8 cellular contexts compared by ENCODE assay signal in the genomic region with DNA sequence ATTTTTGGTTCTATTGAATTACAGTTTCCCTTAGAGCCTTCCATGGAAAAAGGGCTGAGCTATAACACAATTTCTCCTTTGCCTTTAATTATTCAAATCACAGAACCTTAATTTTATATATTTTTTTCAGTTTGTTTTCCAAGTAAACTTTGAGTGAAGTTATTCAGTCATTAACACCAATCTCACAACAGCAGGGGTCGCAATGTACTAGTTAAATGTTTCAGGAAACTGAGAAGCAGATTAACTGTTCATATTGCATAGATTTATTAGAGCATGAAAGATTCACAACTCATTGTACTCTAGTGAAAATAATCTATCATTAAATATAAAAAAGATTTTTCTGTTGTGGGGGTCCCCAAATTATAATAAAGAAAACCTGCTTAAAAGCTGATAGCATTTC.
DNase-seq lines count a peak whose midpoint lies in the region; ATAC-seq, FAIRE-seq and TF ChIP-seq lines count a peak whose summit lies in the region.

No MANE protein-coding gene starts in this region.

- H3K4me3 ChIP-seq in epithelial cell of esophagus (ENCODE audit: low read length): no peak overlapping the region
- no peak overlapping the region for H3K4me3 ChIP-seq in small intestine (ENCODE audit: low read depth in 1 of 2, low read length in 2 of 2)

- no peaks in the 10 kb centered on the region for H3K9me3 Mint-ChIP-seq in natural killer cell
- H3K9me3 Mint-ChIP-seq in natural killer cell treated with Interleukin-12 subunit alpha and Interleukin-12 subunit beta and Interleukin-15 and Interleukin-18, amount 100 ng/mL, for 72 hours: peaks cover 3% of the 10 kb centered on the region

- no peaks in the 10 kb centered on the region for H3K27me3 ChIP-seq in small intestine (ENCODE audit: control insufficient read depth in 2 of 2, insufficient read depth in 2 of 2, low read length in 2 of 2)

- FAIRE-seq in small intestine (lab: Jason Lieb, UNC): no peak

- ATAC-seq in natural killer cell: peak in 1 of 3 donors; percentile 38
- no peak for ATAC-seq in natural killer cell treated with Interleukin-12 subunit alpha and Interleukin-12 subunit beta and Interleukin-15 and Interleukin-18, amount 100 ng/mL, for 72 hours
- ATAC-seq in GM18520 (IDR thresholded peaks at IDR 0.05; ENCODE audit: unreplicated experiment): no peak

- WGBS in small intestine, 3 donors: 40 to 63% (median 53%) methylated on average over 1 of the region's 1 CpG

- no peaks in the 10 kb centered on the region for H3K27me3 Mint-ChIP-seq in natural killer cell (ENCODE audit: low read depth in 2 of 2)
- no peaks in the 10 kb centered on the region for H3K27me3 Mint-ChIP-seq in natural killer cell treated with Interleukin-12 subunit alpha and Interleukin-12 subunit beta and Interleukin-15 and Interleukin-18, amount 100 ng/mL, for 72 hours

- no peaks in the 10 kb centered on the region for H3K9me3 ChIP-seq in small intestine (ENCODE audit: control insufficient read depth, low read depth)

- no peak overlapping the region for H3K27ac Mint-ChIP-seq in natural killer cell
- no peak overlapping the region for H3K27ac Mint-ChIP-seq in natural killer cell treated with Interleukin-12 subunit alpha and Interleukin-12 subunit beta and Interleukin-15 and Interleukin-18, amount 100 ng/mL, for 72 hours

- H3K27ac ChIP-seq in small intestine (ENCODE audit: low read depth in 1 of 2, low read length in 1 of 2): no peak overlapping the region

- TF ChIP-seq CTCF in natural killer cell (IDR thresholded peaks at IDR 0.05) (peak; percentile 44), epithelial cell of esophagus (IDR thresholded peaks at IDR 0.05; ENCODE audit: insufficient read depth, low read depth, low read length, missing control alignments) (peak; percentile 31)

- DNase-seq in natural killer cell (no peak), NCI-H748 treated with DMSO at 0.1 percent for 48 hours (lab: John Stamatoyannopoulos, UW) (peak; percentile 0), epithelial cell of esophagus (ENCODE audit: low read depth) (peak; percentile 65), small intestine (peak; percentile 30), AG08396 (ENCODE audit: low spot score) (no peak), NCI-H774 (lab: John Stamatoyannopoulos, UW) (no peak)
- DNase-seq in natural killer cell treated with Interleukin-12 subunit alpha and Interleukin-12 subunit beta and Interleukin-15 and Interleukin-18, amount 100 ng/mL, for 72 hours (ENCODE audit: low spot score): no peak

- H3K4me3 Mint-ChIP-seq in natural killer cell: no peak overlapping the region
- H3K4me3 Mint-ChIP-seq in natural killer cell treated with Interleukin-12 subunit alpha and Interleukin-12 subunit beta and Interleukin-15 and Interleukin-18, amount 100 ng/mL, for 72 hours: no peak overlapping the region

- H3K36me3 Mint-ChIP-seq in natural killer cell: peaks cover 6% of the 10 kb centered on the region
- H3K36me3 Mint-ChIP-seq in natural killer cell treated with Interleukin-12 subunit alpha and Interleukin-12 subunit beta and Interleukin-15 and Interleukin-18, amount 100 ng/mL, for 72 hours: peaks cover 18% of the 10 kb centered on the region

- H3K4me1 ChIP-seq in small intestine (ENCODE audit: control insufficient read depth in 2 of 2, insufficient read depth in 1 of 2, low read depth in 1 of 2, low read length in 1 of 2): no peaks in the 10 kb centered on the region

- peaks cover 0 to 2% of the 10 kb centered on the region in 2 donors for H3K36me3 ChIP-seq in small intestine (ENCODE audit: control insufficient read depth in 2 of 2, insufficient read depth in 2 of 2, low read length in 2 of 2)

- intact Hi-C loops in natural killer cell (cut with micrococcal nuclease): loop anchor here (5.0 kb wide), 1 partner anchor 1302 kb away; a partner anchor contains a TSS

- no peaks in the 10 kb centered on the region for H3K4me1 Mint-ChIP-seq in natural killer cell
- H3K4me1 Mint-ChIP-seq in natural killer cell treated with Interleukin-12 subunit alpha and Interleukin-12 subunit beta and Interleukin-15 and Interleukin-18, amount 100 ng/mL, for 72 hours (ENCODE audit: low read depth in 2 of 2): peaks cover 0 to 9% of the 10 kb centered on the region in 2 donors

Comparison
In these comparisons a context has a peak if more than half of its experiments do, and no peak if none do; other contexts are left out.
1. DNase-seq: peak in NCI-H748 treated with DMSO at 0.1 percent for 48 hours (single experiment), epithelial cell of esophagus (single experiment) and small intestine (single experiment); none in natural killer cell (single experiment), natural killer cell treated with Interleukin-12 subunit alpha and Interleukin-12 subunit beta and Interleukin-15 and Interleukin-18, amount 100 ng/mL, for 72 hours (single experiment), AG08396 (single experiment) and NCI-H774 (single experiment).